35 cellular contexts compared by ENCODE assay signal in the genomic region with DNA sequence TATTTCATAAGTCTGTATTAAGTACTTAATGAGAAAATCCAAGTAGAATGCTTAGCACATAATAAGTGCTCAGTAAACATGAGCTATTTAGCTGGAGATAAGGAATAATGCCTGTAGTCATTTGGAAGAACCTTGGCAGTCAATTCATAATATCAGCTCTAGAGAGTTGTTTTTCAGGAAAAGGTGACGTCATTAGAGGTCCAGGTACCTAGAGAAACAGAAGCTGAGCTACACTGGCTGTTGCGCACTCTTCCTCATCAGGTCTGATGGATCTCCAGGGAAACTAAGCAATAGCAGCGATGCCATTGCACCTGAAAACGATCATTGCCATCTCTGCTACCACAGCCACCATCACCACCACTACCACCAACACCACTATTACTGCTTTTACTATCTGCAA.
"Had no signal": no experiment of that assay in that cellular context is flagged by ENCODE, and none has a peak within 500 bp of the region (broad histone marks: within the 10 kb centered on the region; RNA-seq: fewer than 3 reads in every experiment).

No MANE protein-coding gene starts in this region.

- H3K4me3 ChIP-seq: MG63 had no signal

- DNase-seq: Karpas-422, MG63, MM.1S, MV-4-11, NCI-H1048, NCI-H1092, NCI-H1092 treated with DMSO at 0.1 percent for 48 hours, NCI-H1105, NCI-H1105 treated with DMSO at 0.1 percent for 48 hours, NCI-H1417, NCI-H1417 treated with DMSO at 0.1 percent for 48 hours, NCI-H1436, NCI-H1436 treated with DMSO at 0.1 percent for 48 hours, NCI-H146, NCI-H1694, NCI-H1694 treated with DMSO at 0.1 percent for 48 hours, NCI-H187, NCI-H187 treated with DMSO at 0.1 percent for 48 hours, NCI-H1930, NCI-H2029, NCI-H2029 treated with DMSO at 0.1 percent for 48 hours, NCI-H2081, NCI-H2081 treated with DMSO at 0.1 percent for 48 hours, NCI-H2107, NCI-H2171, NCI-H2171 treated with DMSO at 0.1 percent for 48 hours, NCI-H2227 treated with DMSO at 0.1 percent for 48 hours, NCI-H226, NCI-H345, NCI-H446, NCI-H446 treated with DMSO at 0.1 percent for 48 hours, NCI-H510A, NCI-H510A treated with DMSO at 0.1 percent for 48 hours, NCI-H524, NCI-H524 treated with DMSO at 0.1 percent for 48 hours had no signal

- H3K36me3 ChIP-seq: MG63 had no signal

- H3K9me3 ChIP-seq: MG63 had no signal
